ENCODE assay signal across 9 cellular contexts in genomic region chr2:162123806-162124758, GRCh38. TPM values are rescaled to one million over a fixed set of nuclear protein-coding genes. Genes with fewer than 3 reads are reported as not detected.
A peak's percentile ranks its signal among the peaks of the same experiment; 100 is the strongest.
DNase-seq lines count a peak whose midpoint lies in the region; ATAC-seq, FAIRE-seq and TF ChIP-seq lines count a peak whose summit lies in the region.
"Had no signal": no experiment of that assay in that cellular context is flagged by ENCODE, and none has a peak within 500 bp of the region (broad histone marks: within the 10 kb centered on the region; RNA-seq: fewer than 3 reads in every experiment).

No MANE protein-coding gene starts in this region.

- TF ChIP-seq EP300 in transverse colon (IDR thresholded peaks at IDR 0.05; ENCODE audit: low read depth): no peak

- H3K27ac ChIP-seq in brain microvascular endothelial cell (no peak overlapping the region), transverse colon (no peak overlapping the region)

- no peaks in the 10 kb centered on the region for H3K9me3 ChIP-seq in transverse colon
- H3K9me3 ChIP-seq: BLaER1 treated with 17β-estradiol and CSF1 and Interleukin-3, amounts not matched to agents 10 nM and 100 nM had no signal

- H3K27me3 ChIP-seq in brain microvascular endothelial cell (replicated peaks) (no peaks in the 10 kb centered on the region), transverse colon (no peaks in the 10 kb centered on the region)
- H3K27me3 ChIP-seq: BLaER1 treated with 17β-estradiol and CSF1 and Interleukin-3, amounts not matched to agents 10 nM and 100 nM had no signal

- peak; percentile 54 for ATAC-seq in HG02943 (IDR thresholded peaks at IDR 0.05; ENCODE audit: low read depth, unreplicated experiment)

- intact Hi-C loops in transverse colon (cut with DNase I; ENCODE audit: low total_unique reads): no loop called here

- in situ Hi-C loops in brain microvascular endothelial cell (cut with HindIII; ENCODE audit: low pct_ligation_motif_present, low sequenced_read_pairs) (no loop called here), transverse colon (cut with MboI; ENCODE audit: low pct_ligation_motif_present in 1 of 4, low pct_unique_long_range_greater_than_20kb in 1 of 4, low sequenced_read_pairs in 3 of 4) (loop anchor here in 3 of 4 donors (10.0 kb wide), 2 partner anchors 119 to 539 kb away; no protein-coding TSS in a partner anchor)

- peak; percentile 98 for FAIRE-seq in islet of Langerhans (lab: Jason Lieb, UNC)

- H3K4me3 ChIP-seq in brain microvascular endothelial cell (ENCODE audit: low read depth, low read length) (no peak overlapping the region), transverse colon (no peak overlapping the region)
- H3K4me3 ChIP-seq: BLaER1 treated with 17β-estradiol and CSF1 and Interleukin-3, amounts not matched to agents 10 nM and 100 nM had no signal

- peak; percentile 36 for TF ChIP-seq CTCF in brain microvascular endothelial cell (IDR thresholded peaks at IDR 0.05; ENCODE audit: low read depth, low read length, missing control alignments)
- peak; percentile 75 to 89 (median 80) for TF ChIP-seq CTCF in transverse colon (IDR thresholded peaks at IDR 0.05)

- DNase-seq in NCI-H510A treated with DMSO at 0.1 percent for 48 hours (lab: John Stamatoyannopoulos, UW) (peak; percentile 41), NCI-H510A (lab: John Stamatoyannopoulos, UW) (no peak), NCI-H446 (lab: John Stamatoyannopoulos, UW) (peak; percentile 42 to 80), brain microvascular endothelial cell (no peak), transverse colon (no peak), GM19240 (ENCODE audit: insufficient read length, low spot score) (no peak)

- no peaks in the 10 kb centered on the region for H3K36me3 ChIP-seq in brain microvascular endothelial cell (replicated peaks)
- no peaks in the 10 kb centered on the region for H3K36me3 ChIP-seq in transverse colon
- H3K36me3 ChIP-seq: BLaER1 treated with 17β-estradiol and CSF1 and Interleukin-3, amounts not matched to agents 10 nM and 100 nM had no signal

- no peak for TF ChIP-seq POLR2A in transverse colon (IDR thresholded peaks at IDR 0.05)

- WGBS in transverse colon (ENCODE audit: low coverage in 1 of 2), 2 donors: 9 to 41% methylated on average over 5 to 9 of the region's 9 CpGs

- no peaks in the 10 kb centered on the region for H3K4me1 ChIP-seq in transverse colon

RNA-seq across cellular contexts. Expression of gene GCG, which starts 28.0 kb away (rescaled TPM):
- total RNA-seq in transverse colon: 10 to 100 TPM in 2 of 4 donors, not detected in 2; 17.6 to 26.8 TPM

RNA-seq across cellular contexts. Expression of gene DPP4, which starts 50.1 kb away (rescaled TPM):
- total RNA-seq in transverse colon: 10 to 100 TPM in 1 of 4 donors, 1 to 10 TPM in 3; 1.6 to 12.7 (median 7.0) TPM

Comparison
In these comparisons a context has a peak if more than half of its experiments do, and no peak if none do; other contexts are left out.
1. DNase-seq: peak in NCI-H510A treated with DMSO at 0.1 percent for 48 hours (single experiment) and NCI-H446 (2 of 2); none in NCI-H510A (single experiment), brain microvascular endothelial cell (single experiment), transverse colon (single experiment) and GM19240 (single experiment).